Comparison of ENCODE assay signal across 1 cellular context in the genomic region with DNA sequence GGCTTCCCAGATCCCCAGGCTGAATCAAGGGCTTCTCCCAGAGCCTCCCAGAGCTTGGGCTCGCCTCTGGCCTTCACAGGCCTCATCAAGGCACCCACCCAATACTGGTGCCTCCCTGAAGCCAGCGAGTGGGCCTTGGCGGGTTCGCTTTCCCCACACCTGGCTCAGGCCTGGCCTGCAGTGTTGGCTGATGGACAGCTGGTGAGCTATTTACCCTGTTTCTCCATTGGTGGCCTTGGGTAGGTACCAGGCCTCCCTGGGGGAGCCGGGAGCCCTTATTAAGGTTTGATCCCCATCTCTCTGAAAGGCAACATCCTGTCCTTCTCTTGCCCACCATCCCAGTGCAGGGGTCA.
TF ChIP-seq lines count a peak whose summit lies in the region.

No MANE protein-coding gene starts in this region.

TF ChIP-seq in GM12878, 131 proteins besides CTCF, POLR2A, EP300 and RAD21:
- no peak for TF ChIP-seq SP1 (IDR thresholded peaks at IDR 0.05; ENCODE audit: low read depth, low read length)
- TF ChIP-seq SMARCA5 (IDR thresholded peaks at IDR 0.05) = peak; percentile 64; the same call in 1 of the 2 replicates
- TF ChIP-seq PKNOX1 (IDR thresholded peaks at IDR 0.05) = peak; percentile 87
- TF ChIP-seq PBX3 (IDR thresholded peaks at IDR 0.05; ENCODE audit: insufficient replicate concordance, low read depth, low read length) = peak; percentile 34
